In genomic region chr2:70833246-70833645, GRCh38 we compare ENCODE assay signal across 22 cellular contexts. TPM values are rescaled to one million over a fixed set of nuclear protein-coding genes. Genes with fewer than 3 reads are reported as not detected.
A peak's percentile ranks its signal among the peaks of the same experiment; 100 is the strongest.
DNase-seq lines count a peak whose midpoint lies in the region; FAIRE-seq and TF ChIP-seq lines count a peak whose summit lies in the region.
"Had no signal": no experiment of that assay in that cellular context is flagged by ENCODE, and none has a peak within 500 bp of the region (broad histone marks: within the 10 kb centered on the region; RNA-seq: fewer than 3 reads in every experiment).

No MANE protein-coding gene starts in this region.

- TF ChIP-seq CTCF in bronchial epithelial cell (IDR thresholded peaks at IDR 0.05; ENCODE audit: insufficient read depth, low read length, severe bottlenecking): no peak
- TF ChIP-seq CTCF in osteoblast (IDR thresholded peaks at IDR 0.05; ENCODE audit: extremely low read depth, low read depth, low read length): no peak

- no peaks in the 10 kb centered on the region for H3K27me3 ChIP-seq in bronchial epithelial cell (ENCODE audit: control insufficient read depth, insufficient read depth, low read length)
- H3K27me3 ChIP-seq in osteoblast (ENCODE audit: insufficient read depth, low read length): peaks cover 11% of the 10 kb centered on the region
- H3K27me3 ChIP-seq: BLaER1 had no signal

- no peaks in the 10 kb centered on the region for H3K4me1 ChIP-seq in osteoblast (ENCODE audit: insufficient read depth, low read length)
- H3K4me1 ChIP-seq: Caco-2, HAP-1 had no signal

- H2AFZ ChIP-seq in osteoblast (ENCODE audit: low read length): no peak overlapping the region

- H3K36me3 ChIP-seq in bronchial epithelial cell (ENCODE audit: control insufficient read depth, insufficient read depth, low read length) (no peaks in the 10 kb centered on the region), osteoblast (ENCODE audit: insufficient read depth, low read length) (no peaks in the 10 kb centered on the region)
- H3K36me3 ChIP-seq: BLaER1, HAP-1 had no signal

- no peak overlapping the region for H3K4me2 ChIP-seq in osteoblast (ENCODE audit: insufficient read depth, low read length)
- H3K4me2 ChIP-seq: BLaER1 had no signal

- no peak overlapping the region for H3K27ac ChIP-seq in osteoblast (ENCODE audit: low read depth, low read length)
- H3K27ac ChIP-seq: 22Rv1, BLaER1, C4-2B had no signal

- H3K4me3 ChIP-seq in bronchial epithelial cell (ENCODE audit: low read depth, low read length) (no peak overlapping the region), osteoblast (ENCODE audit: insufficient read depth, low read length) (no peak overlapping the region)
- H3K4me3 ChIP-seq: BLaER1, HAP-1 had no signal

- no peaks in the 10 kb centered on the region for H3K79me2 ChIP-seq in osteoblast (ENCODE audit: insufficient read depth, low read length)

- H4K20me1 ChIP-seq in osteoblast (ENCODE audit: insufficient read depth, low read length): no peaks in the 10 kb centered on the region
- H4K20me1 ChIP-seq: BLaER1 had no signal

- peak; percentile 37 for DNase-seq in activated CD8-positive, alpha-beta memory T cell treated with anti-CD3 and anti-CD28 coated beads for 24 hours
- no peak for DNase-seq in activated CD8-positive, alpha-beta memory T cell treated with anti-CD3 and anti-CD28 coated beads, Interleukin-2, amount 50 U/mL, for 4 hours
- no peak for DNase-seq in bronchial epithelial cell (ENCODE audit: low read depth)
- peak; percentile 55 for DNase-seq in osteoblast (ENCODE audit: insufficient read length, low spot score, missing footprints)
- no peak for DNase-seq in pons (ENCODE audit: low spot score)
- DNase-seq in amniotic stem cell (lab: John Stamatoyannopoulos, UW): no peak
- DNase-seq: Caco-2; CD4-positive, CD25-positive, alpha-beta regulatory T cell; CD8-positive, alpha-beta T cell; DMS153; DND-41; GOT3; HFFc6 had no signal

- H3K9me3 ChIP-seq in osteoblast (ENCODE audit: low read depth, low read length): no peaks in the 10 kb centered on the region
- H3K9me3 ChIP-seq: BLaER1, Caco-2, HAP-1 had no signal

- FAIRE-seq in bronchial epithelial cell (lab: Jason Lieb, UNC): peak; percentile 50
- FAIRE-seq: A204.1, G401.6, GM12892, H54 had no signal

RNA-seq across cellular contexts. Expression of gene CD207, which starts 2.4 kb away (rescaled TPM):
- total RNA-seq in bronchial epithelial cell (not detected in 2 replicates), osteoblast (not detected in 2 replicates)
- total RNA-seq: B cell; CD4-positive, CD25-positive, alpha-beta regulatory T cell; CD8-positive, alpha-beta T cell; HFFc6 had no signal

RNA-seq across cellular contexts. Expression of gene CLEC4F, which starts 12.8 kb away (rescaled TPM):
- total RNA-seq in bronchial epithelial cell: not detected in 2 replicates
- not detected in 2 replicates for total RNA-seq in osteoblast
- total RNA-seq: B cell; Caco-2; CD4-positive, CD25-positive, alpha-beta regulatory T cell; CD8-positive, alpha-beta T cell; HFFc6 had no signal

RNA-seq across cellular contexts. Expression of gene FIGLA, which starts 42.8 kb away (rescaled TPM):
- total RNA-seq in bronchial epithelial cell: not detected in 2 replicates
- total RNA-seq in osteoblast: not detected in 2 replicates
- total RNA-seq: B cell; Caco-2; CD4-positive, CD25-positive, alpha-beta regulatory T cell; CD8-positive, alpha-beta T cell; HFFc6 had no signal

Comparison
In these comparisons a context has a peak if more than half of its experiments do, and no peak if none do; other contexts are left out.
1. DNase-seq: peak in activated CD8-positive, alpha-beta memory T cell treated with anti-CD3 and anti-CD28 coated beads for 24 hours (single experiment) and osteoblast (single experiment); none in activated CD8-positive, alpha-beta memory T cell treated with anti-CD3 and anti-CD28 coated beads, Interleukin-2, amount 50 U/mL, for 4 hours (single experiment), bronchial epithelial cell (single experiment), pons (single experiment) and amniotic stem cell (single experiment).